Comparison of ENCODE assay signal across 25 cellular contexts in genomic region chr3:25432191-25432720, GRCh38. TPM values are rescaled to one million over a fixed set of nuclear protein-coding genes. Genes with fewer than 3 reads are reported as not detected.
DNase-seq lines count a peak whose midpoint lies in the region; ATAC-seq and TF ChIP-seq lines count a peak whose summit lies in the region.
"Had no signal": no experiment of that assay in that cellular context is flagged by ENCODE, and none has a peak within 500 bp of the region (broad histone marks: within the 10 kb centered on the region; RNA-seq: fewer than 3 reads in every experiment).

No MANE protein-coding gene starts in this region.

- peak overlapping the region; percentile 100 for H3K27ac Mint-ChIP-seq in mesothelial cell of epicardium
- H3K27ac Mint-ChIP-seq: activated naive CD8-positive, alpha-beta T cell treated with anti-CD3 and anti-CD28 coated beads, Interleukin-2, amount 50 U/mL, for 24 hours; activated T-helper 2 cell treated with anti-CD3 and anti-CD28 coated beads, Interferon-gamma antibody, Interleukin-2, Interleukin-4, amounts not matched to agents 10 μg/mL and 5 μg/mL and 100 μg/mL, durations not matched to agents 14 hours and 24 hours and 36 hours; T-helper 2 cell treated with Interferon-gamma antibody and Interleukin-4, amounts not matched to agents 5 μg/mL and 100 μg/mL, for 36 hours had no signal

- H3K27me3 ChIP-seq in adrenal gland (no peaks in the 10 kb centered on the region), thoracic aorta (replicated peaks; ENCODE audit: insufficient read depth) (no peaks in the 10 kb centered on the region)
- H3K27me3 ChIP-seq: colonic mucosa, suprapubic skin had no signal

- no peaks in the 10 kb centered on the region for H3K36me3 ChIP-seq in adrenal gland (replicated peaks in 1 of 2)
- H3K36me3 ChIP-seq in thoracic aorta, result no peaks in the 10 kb centered on the region
- H3K36me3 ChIP-seq: colonic mucosa, neutrophil, suprapubic skin had no signal

- H3K36me3 Mint-ChIP-seq in mesothelial cell of epicardium, result peaks cover 3% of the 10 kb centered on the region

- peak overlapping the region; percentile 100 for H3K4me3 Mint-ChIP-seq in mesothelial cell of epicardium
- H3K4me3 Mint-ChIP-seq: activated naive CD8-positive, alpha-beta T cell treated with anti-CD3 and anti-CD28 coated beads, Interleukin-2, amount 50 U/mL, for 24 hours; T-helper 2 cell treated with Interferon-gamma antibody and Interleukin-4, amounts not matched to agents 5 μg/mL and 100 μg/mL, for 36 hours had no signal

- no peaks in the 10 kb centered on the region for H3K27me3 Mint-ChIP-seq in mesothelial cell of epicardium (ENCODE audit: low read depth)

- no peak for TF ChIP-seq CTCF in adrenal gland (IDR thresholded peaks at IDR 0.05)
- TF ChIP-seq CTCF in coronary artery (IDR thresholded peaks at IDR 0.05), result no peak
- no peak for TF ChIP-seq CTCF in mesothelial cell of epicardium (IDR thresholded peaks at IDR 0.05; ENCODE audit: unreplicated experiment)
- no peak for TF ChIP-seq CTCF in thoracic aorta (IDR thresholded peaks at IDR 0.05)

- H3K4me3 ChIP-seq in adrenal gland (peak overlapping the region in 1 of 4 donors; percentile 71), coronary artery (peak overlapping the region; percentile 30), thoracic aorta (peak overlapping the region; percentile 74)
- H3K4me3 ChIP-seq: colonic mucosa, GM23248, suprapubic skin had no signal

- intact Hi-C loops in adrenal gland (cut with DNase I), result loop anchor here in 1 of 2 donors (5.0 kb wide), 1 partner anchor 160 kb away; no protein-coding TSS in a partner anchor

- TF ChIP-seq POLR2A in adrenal gland (IDR thresholded peaks at IDR 0.05), result no peak

- H3K9me3 ChIP-seq in adrenal gland (replicated peaks in 1 of 3) (no peaks in the 10 kb centered on the region), thoracic aorta (no peaks in the 10 kb centered on the region)
- H3K9me3 ChIP-seq: colonic mucosa, neutrophil, suprapubic skin had no signal

- ATAC-seq in thoracic aorta (ENCODE audit: insufficient number of reproducible peaks, low FRiP score, low read depth), result no peak
- no peak for ATAC-seq in HG03342 (IDR thresholded peaks at IDR 0.05; ENCODE audit: unreplicated experiment)
- no peak for ATAC-seq in HG02870 (IDR thresholded peaks at IDR 0.05; ENCODE audit: unreplicated experiment)
- ATAC-seq: activated naive CD8-positive, alpha-beta T cell treated with anti-CD3 and anti-CD28 coated beads, Interleukin-2, amount 50 U/mL, for 24 hours had no signal

- WGBS in adrenal gland, 4 donors, result 68 to 81% (median 76%) methylated on average over 4 of the region's 4 CpGs

- H3K4me1 ChIP-seq in adrenal gland (replicated peaks in 1 of 2) (peaks cover 0 to 4% of the 10 kb centered on the region in 2 donors), thoracic aorta (ENCODE audit: control insufficient read depth in 1 of 2, low read depth in 2 of 2) (peaks cover 0 to 19% of the 10 kb centered on the region in 2 donors)
- H3K4me1 ChIP-seq: colonic mucosa had no signal

- no peak for DNase-seq in adrenal gland
- DNase-seq in coronary artery (ENCODE audit: low spot score), result no peak
- no peak for DNase-seq in mesothelial cell of epicardium (ENCODE audit: low spot score in 2 of 2, unreplicated experiment in 2 of 2)
- no peak for DNase-seq in thoracic aorta (ENCODE audit: low spot score)
- no peak for DNase-seq in AML-193 (lab: John Stamatoyannopoulos, UW)
- no peak for DNase-seq in NCI-H446 treated with DMSO at 0.1 percent for 48 hours (lab: John Stamatoyannopoulos, UW)
- DNase-seq: activated naive CD8-positive, alpha-beta T cell treated with anti-CD3 and anti-CD28 coated beads, Interleukin-2, amount 50 U/mL, for 24 hours; colonic mucosa; DMS153; GM23248; midbrain; NCI-H1048; NCI-H2081 treated with DMSO at 0.1 percent for 48 hours; NCI-H524; stimulated activated CD4-positive, alpha-beta T cell treated with anti-CD3 and anti-CD28 coated beads, Interleukin-4, amount 100 ng/mL, for 4 hours; stimulated activated CD8-positive, alpha-beta memory T cell treated with anti-CD3 and anti-CD28 coated beads, Interleukin-4, amount 100 ng/mL, for 48 hours had no signal

- H3K9me3 Mint-ChIP-seq in mesothelial cell of epicardium, result no peaks in the 10 kb centered on the region
- H3K9me3 Mint-ChIP-seq: activated naive CD8-positive, alpha-beta T cell treated with anti-CD3 and anti-CD28 coated beads, Interleukin-2, amount 50 U/mL, for 24 hours; activated T-helper 2 cell treated with anti-CD3 and anti-CD28 coated beads, Interferon-gamma antibody, Interleukin-2, Interleukin-4, amounts not matched to agents 10 μg/mL and 5 μg/mL and 100 μg/mL, durations not matched to agents 14 hours and 24 hours and 36 hours; T-helper 2 cell treated with Interferon-gamma antibody and Interleukin-4, amounts not matched to agents 5 μg/mL and 100 μg/mL, for 36 hours had no signal

- peaks cover 55% of the 10 kb centered on the region for H3K4me1 Mint-ChIP-seq in mesothelial cell of epicardium

- H3K27ac ChIP-seq in adrenal gland (peak overlapping the region in 4 of 5 donors; percentile 13 to 87 (median 71)), coronary artery (peak overlapping the region in 1 of 2 donors; percentile 93), thoracic aorta (peak overlapping the region; percentile 9 to 79)
- H3K27ac ChIP-seq: C4-2B, colonic mucosa, GM23248, KMS-11, neutrophil, suprapubic skin had no signal

RNA-seq across cellular contexts. Expression of gene RARB, which starts 4.2 kb away (rescaled TPM):
- total RNA-seq in adrenal gland, result 10 to 100 TPM in 5 of 8 donors, 1 to 10 TPM in 3; 4.3 to 23.3 (median 11.0) TPM
- 1 to 10 TPM; 1.7 to 8.1 (median 7.7) TPM for polyA plus RNA-seq in adrenal gland
- total RNA-seq in mesothelial cell of epicardium, result 106 to 117 TPM (median 117 TPM) in 3 replicates
- total RNA-seq in thoracic aorta, result 10 to 100 TPM in 1 of 2 donors, 1 to 10 TPM in 1; 3.8 to 12.3 TPM
- total RNA-seq: activated T-helper 2 cell treated with anti-CD3 and anti-CD28 coated beads, Interferon-gamma antibody, Interleukin-2, Interleukin-4, amounts not matched to agents 10 μg/mL and 5 μg/mL and 100 μg/mL, durations not matched to agents 14 hours and 24 hours and 36 hours; GM23248; OCI-LY7 had no signal
